1 cellular context compared by ENCODE assay signal in the genomic region with DNA sequence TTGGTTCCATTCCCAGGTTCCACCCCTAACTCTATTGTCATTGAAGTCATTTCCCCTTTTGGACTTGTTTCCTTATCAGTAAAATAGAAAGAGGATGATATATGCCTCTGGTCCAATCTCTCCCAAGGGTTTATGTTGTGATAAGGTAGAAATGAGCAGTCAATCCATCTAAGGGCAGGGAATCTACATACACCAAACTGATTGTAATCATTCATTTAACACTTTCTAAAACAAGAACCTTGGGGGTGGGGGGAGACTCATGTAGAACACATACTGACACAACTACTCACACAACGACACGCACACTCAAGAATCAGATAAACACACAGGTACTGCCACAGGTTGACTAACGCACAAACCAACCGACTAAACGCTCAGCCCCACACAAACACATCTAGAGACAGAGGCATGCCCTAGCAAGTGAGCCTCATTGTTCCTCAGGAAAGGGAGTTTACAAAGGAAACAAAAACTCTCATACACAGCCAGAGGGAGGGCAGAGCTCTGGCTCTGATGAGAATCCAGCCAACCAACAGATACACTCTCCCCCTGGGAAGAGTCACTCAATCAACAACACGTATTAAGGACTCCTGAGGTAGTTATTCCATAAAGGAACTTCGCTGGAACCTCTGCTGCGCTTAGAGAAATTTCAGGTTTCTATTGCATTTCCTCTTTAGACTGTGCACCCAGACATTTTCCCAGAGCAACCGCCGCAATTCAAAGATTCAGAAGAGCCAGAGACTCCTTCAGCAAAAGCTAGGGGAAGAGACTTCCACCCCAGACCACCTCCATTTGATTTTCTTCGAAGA.
TF ChIP-seq lines count a peak whose summit lies in the region.

No MANE protein-coding gene starts in this region.

TF ChIP-seq in H1, 55 proteins besides CTCF, POLR2A, EP300 and RAD21:
- TF ChIP-seq KDM4A (IDR thresholded peaks at IDR 0.05; ENCODE audit: low read depth, low read length, severe bottlenecking) (peak; percentile 1), FOSL1 (IDR thresholded peaks at IDR 0.05; ENCODE audit: insufficient read depth, low read depth, low read length) (no peak), CBX5 (IDR thresholded peaks at IDR 0.05; ENCODE audit: low read depth, low read length) (no peak)
